In the genomic region with DNA sequence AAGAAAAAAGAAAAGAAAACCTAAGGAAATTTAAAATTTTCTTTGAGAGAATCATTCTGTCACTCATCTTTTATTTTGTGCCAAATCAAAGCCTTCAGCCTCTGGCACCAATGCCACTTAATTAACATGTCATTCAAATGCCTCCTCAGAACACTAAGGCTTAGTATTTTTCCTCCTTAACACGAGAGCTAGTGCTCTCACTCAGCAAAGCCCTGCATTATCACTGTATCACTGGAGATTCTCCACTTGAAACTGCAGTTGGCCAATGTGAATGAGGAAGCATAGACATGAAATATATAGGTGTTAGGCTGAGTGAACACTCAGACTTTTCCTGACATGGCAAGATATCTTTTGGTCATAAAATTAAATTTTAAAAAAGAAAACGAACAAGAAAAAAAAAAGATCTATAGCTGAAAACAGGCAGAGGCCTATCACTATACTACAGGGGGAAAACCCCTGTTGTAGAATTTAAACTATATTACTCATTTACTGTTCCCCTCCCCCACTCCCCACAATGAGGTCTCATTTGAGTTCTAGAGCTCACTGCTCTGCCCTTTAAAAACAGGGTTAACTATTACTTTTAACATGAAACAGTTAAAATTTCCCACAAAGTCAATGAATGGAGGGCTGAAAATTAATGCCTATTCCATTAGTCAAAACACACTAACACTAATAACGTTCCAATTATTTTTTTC, we compare ENCODE assay signal across 9 cellular contexts. TPM values are rescaled to one million over a fixed set of nuclear protein-coding genes. Genes with fewer than 3 reads are reported as not detected.
DNase-seq lines count a peak whose midpoint lies in the region; ATAC-seq and TF ChIP-seq lines count a peak whose summit lies in the region.
"Had no signal": no experiment of that assay in that cellular context is flagged by ENCODE, and none has a peak within 500 bp of the region (broad histone marks: within the 10 kb centered on the region; RNA-seq: fewer than 3 reads in every experiment).

No MANE protein-coding gene starts in this region.

- peaks cover 82% of the 10 kb centered on the region for H3K79me2 ChIP-seq in GM23248 (ENCODE audit: insufficient read depth)

- H3K9me2 ChIP-seq in GM23248 (ENCODE audit: insufficient read depth): no peaks in the 10 kb centered on the region

- ATAC-seq in HG02798 (IDR thresholded peaks at IDR 0.05; ENCODE audit: poor library complexity, unreplicated experiment) (peak; percentile 61), gastrocnemius medialis (no peak), omental fat pad (ENCODE audit: low FRiP score) (no peak)
- ATAC-seq: Panc1 had no signal

- H2AFZ ChIP-seq in GM23248: no peak overlapping the region

- no peak for TF ChIP-seq POLR2A in gastrocnemius medialis (IDR thresholded peaks at IDR 0.05)

- TF ChIP-seq CTCF in gastrocnemius medialis (IDR thresholded peaks at IDR 0.05 in 4 of 5, conservative IDR thresholded peaks at IDR 0.05 in 1 of 5) (no peak), omental fat pad (IDR thresholded peaks at IDR 0.05) (no peak)

- no peaks in the 10 kb centered on the region for H3K27me3 ChIP-seq in gastrocnemius medialis
- H3K27me3 ChIP-seq in GM23248 (replicated peaks; ENCODE audit: insufficient read depth): no peaks in the 10 kb centered on the region

- H3K4me2 ChIP-seq in GM23248 (ENCODE audit: unreplicated experiment): no peak overlapping the region

- H3K27ac ChIP-seq in gastrocnemius medialis: no peak overlapping the region
- no peak overlapping the region for H3K27ac ChIP-seq in GM23248

- H3K36me3 ChIP-seq in gastrocnemius medialis: peaks cover 0 to 15% of the 10 kb centered on the region in 2 donors
- H3K36me3 ChIP-seq in GM23248 (ENCODE audit: low read depth): peaks cover 19% of the 10 kb centered on the region

- H4K20me1 ChIP-seq in GM23248 (ENCODE audit: insufficient read depth): no peaks in the 10 kb centered on the region

- H3F3A ChIP-seq in GM23248 (ENCODE audit: insufficient read depth): peaks cover 11% of the 10 kb centered on the region

- no peak overlapping the region for H3K9ac ChIP-seq in GM23248

- intact Hi-C loops in gastrocnemius medialis (cut with DNase I; ENCODE audit: low total_unique reads): no loop called here

- in situ Hi-C loops in gastrocnemius medialis (cut with MboI; ENCODE audit: low sequenced_read_pairs in 4 of 4) (no loop called here), GM23248 (cut with MboI) (no loop called here)

- no peak overlapping the region for H3K4me3 ChIP-seq in gastrocnemius medialis
- H3K4me3 ChIP-seq in GM23248: no peak overlapping the region

- WGBS in GM23248 (ENCODE audit: low coverage in 1 of 2, low lambda C conversion rate in 2 of 2, missing lambda C conversion rate in 2 of 2), 2 experiments: 62 to 84% methylated on average over 3 of the region's 3 CpGs

- peak; percentile 45 to 94 (median 86) for DNase-seq in NCI-H1417 (lab: John Stamatoyannopoulos, UW)
- no peak for DNase-seq in NCI-H1417 treated with DMSO at 0.1 percent for 48 hours (lab: John Stamatoyannopoulos, UW)
- peak; percentile 65 for DNase-seq in NCI-H510A treated with DMSO at 0.1 percent for 48 hours (lab: John Stamatoyannopoulos, UW)
- DNase-seq in stimulated activated CD4-positive, alpha-beta T cell treated with anti-CD3 and anti-CD28 coated beads, Interleukin-4, amount 100 ng/mL, for 24 hours: peak; percentile 62
- no peak for DNase-seq in gastrocnemius medialis
- DNase-seq in GM23248: no peak
- DNase-seq in omental fat pad (ENCODE audit: low spot score): no peak

- H3K4me1 ChIP-seq in gastrocnemius medialis (peaks cover 17 to 19% of the 10 kb centered on the region in 2 donors), GM23248 (ENCODE audit: insufficient read depth) (peaks cover 24% of the 10 kb centered on the region)

- H3K9me3 ChIP-seq in gastrocnemius medialis: no peaks in the 10 kb centered on the region
- no peaks in the 10 kb centered on the region for H3K9me3 ChIP-seq in GM23248 (ENCODE audit: low read depth)

RNA-seq across cellular contexts. Expression of a gene that starts 5.1 kb away (rescaled TPM):
- total RNA-seq in gastrocnemius medialis (1 to 10 TPM; 1.8 to 4.6 (median 3.5) TPM), omental fat pad (10 to 100 TPM; 10.8 to 18.3 (median 12.4) TPM)
- 6.2 and 9.0 TPM in 2 replicates for total RNA-seq in GM23248 (2014; rRNA removed; shearing (Covaris generic))
- 23.5 and 28.1 TPM in 2 replicates for polyA plus RNA-seq in GM23248 (2016; fragmentation: Nextera tagmentation; extraction: Ambion mirVana)

Comparison
In these comparisons a context has a peak if more than half of its experiments do, and no peak if none do; other contexts are left out.
1. DNase-seq: peak in NCI-H1417 (3 of 3), NCI-H510A treated with DMSO at 0.1 percent for 48 hours (single experiment) and stimulated activated CD4-positive, alpha-beta T cell treated with anti-CD3 and anti-CD28 coated beads, Interleukin-4, amount 100 ng/mL, for 24 hours (single experiment); none in NCI-H1417 treated with DMSO at 0.1 percent for 48 hours (single experiment), gastrocnemius medialis (0 of 2), GM23248 (single experiment) and omental fat pad (single experiment).